Comparison of ENCODE assay signal across 8 cellular contexts in the genomic region with DNA sequence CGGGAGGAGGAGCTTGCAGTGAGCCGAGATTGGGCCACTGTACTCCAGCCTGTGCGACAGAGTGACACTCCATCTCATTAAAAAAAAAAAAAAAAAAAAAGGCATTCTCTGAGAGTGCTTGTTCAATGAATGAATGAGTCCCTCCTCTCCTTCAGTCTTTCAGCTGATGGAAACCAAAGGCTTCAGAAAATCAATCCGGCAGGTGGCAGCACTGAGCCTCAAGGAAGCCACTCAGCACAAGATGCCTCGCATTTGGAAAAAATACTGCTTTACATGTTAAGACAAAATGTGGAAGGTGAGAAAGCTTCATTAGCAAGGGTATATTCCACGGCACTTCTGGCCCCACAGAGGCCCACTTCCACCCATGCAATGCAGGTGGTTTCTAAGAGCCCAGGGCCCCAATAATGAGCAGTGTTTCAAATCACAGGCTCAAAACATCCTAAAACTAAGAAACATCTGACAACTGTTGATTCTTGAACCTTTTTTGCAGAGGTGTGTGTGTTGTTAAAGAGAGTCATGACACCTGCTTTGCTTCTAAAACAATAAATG. TPM values are rescaled to one million over a fixed set of nuclear protein-coding genes. Genes with fewer than 3 reads are reported as not detected.
DNase-seq lines count a peak whose midpoint lies in the region; ATAC-seq and TF ChIP-seq lines count a peak whose summit lies in the region.

No MANE protein-coding gene starts in this region.

- WGBS in thymus = 33% methylated on average over 6 of the region's 6 CpGs

- no peaks in the 10 kb centered on the region for H3K27me3 Mint-ChIP-seq in osteocyte (ENCODE audit: unreplicated experiment)

- no peaks in the 10 kb centered on the region for H3K27me3 ChIP-seq in thymus (ENCODE audit: control insufficient read depth, insufficient read depth)

- H3K4me1 ChIP-seq in thymus (ENCODE audit: control insufficient read depth, insufficient read depth, low read length) = peaks cover 13% of the 10 kb centered on the region

- H3K9me3 ChIP-seq in thymus (ENCODE audit: control insufficient read depth) = no peaks in the 10 kb centered on the region

- no peak for ATAC-seq in HG02840 (IDR thresholded peaks at IDR 0.05; ENCODE audit: low FRiP score, unreplicated experiment)

- peaks cover 47% of the 10 kb centered on the region for H3K36me3 ChIP-seq in thymus (ENCODE audit: control insufficient read depth, insufficient read depth)

- no peak overlapping the region for H3K4me3 Mint-ChIP-seq in osteocyte (ENCODE audit: unreplicated experiment)

- H3K9me3 Mint-ChIP-seq in osteocyte (ENCODE audit: unreplicated experiment) = no peaks in the 10 kb centered on the region

- in situ Hi-C loops in G401 (cut with HindIII; ENCODE audit: low sequenced_read_pairs) = no loop called here
- in situ Hi-C loops in SK-MEL-5 (cut with HindIII; ENCODE audit: low pct_unique_long_range_greater_than_20kb, low sequenced_read_pairs) = no loop called here

- DNase-seq in G401 (ENCODE audit: low spot score) (peak; percentile 92), MV-4-11 (lab: John Stamatoyannopoulos, UW) (peak; percentile 89), SK-MEL-5 (ENCODE audit: low read depth, low spot score) (peak; percentile 96), foreskin melanocyte (peak; percentile 74), osteocyte (ENCODE audit: extremely low spot score, unreplicated experiment) (peak; percentile 93)
- DNase-seq in activated gamma-delta T cell treated with anti-CD3 and anti-CD28 coated beads, Interleukin-2, amount 50 U/mL, for 16 hours (ENCODE audit: low read depth) = peak; percentile 86

- peak; percentile 82 for TF ChIP-seq CTCF in osteocyte (IDR thresholded peaks at IDR 0.05)

- H3K4me1 Mint-ChIP-seq in osteocyte (ENCODE audit: unreplicated experiment) = peaks cover 6% of the 10 kb centered on the region

- peaks cover 30% of the 10 kb centered on the region for H3K36me3 Mint-ChIP-seq in osteocyte (ENCODE audit: unreplicated experiment)

- H3K27ac ChIP-seq in thymus (ENCODE audit: low read depth) = peak overlapping the region; percentile 32

- no peak overlapping the region for H3K27ac Mint-ChIP-seq in osteocyte (ENCODE audit: unreplicated experiment)

- H3K4me3 ChIP-seq in thymus (ENCODE audit: low read length) = no peak overlapping the region

RNA-seq across cellular contexts. Expression of a gene that starts 33.9 kb away (rescaled TPM):
- 14.7 and 15.6 TPM in 2 replicates for total RNA-seq in G401 (2014; rRNA removed; shearing (Covaris generic))
- total RNA-seq in SK-MEL-5 (2014; rRNA removed; shearing (Covaris generic)) = 18.1 and 21.0 TPM in 2 replicates
- 27.2 and 30.3 TPM in 2 replicates for polyA plus RNA-seq in SK-MEL-5 (2015; cell fraction: cytosol; rRNA removed)
- 28.4 and 43.5 TPM in 2 replicates for polyA plus RNA-seq in SK-MEL-5 (2015; cell fraction: nucleus; rRNA removed)
- 8.6 and 12.3 TPM in 2 replicates for total RNA-seq in osteocyte
- polyA plus RNA-seq in thymus = 18.3 TPM

RNA-seq across cellular contexts. Expression of a gene that starts 52.1 kb away (rescaled TPM):
- total RNA-seq in G401 (2014; rRNA removed; shearing (Covaris generic)) = 12.1 and 15.1 TPM in 2 replicates
- total RNA-seq in SK-MEL-5 (2014; rRNA removed; shearing (Covaris generic)) = 20.8 and 22.9 TPM in 2 replicates
- polyA plus RNA-seq in SK-MEL-5 (2015; cell fraction: cytosol; rRNA removed) = 53.3 and 57.8 TPM in 2 replicates
- polyA plus RNA-seq in SK-MEL-5 (2015; cell fraction: nucleus; rRNA removed) = 37.8 and 52.5 TPM in 2 replicates
- total RNA-seq in osteocyte = 25.4 and 27.9 TPM in 2 replicates
- 37.3 TPM for polyA plus RNA-seq in thymus
